Comparison of ENCODE assay signal across 9 cellular contexts in the genomic region with DNA sequence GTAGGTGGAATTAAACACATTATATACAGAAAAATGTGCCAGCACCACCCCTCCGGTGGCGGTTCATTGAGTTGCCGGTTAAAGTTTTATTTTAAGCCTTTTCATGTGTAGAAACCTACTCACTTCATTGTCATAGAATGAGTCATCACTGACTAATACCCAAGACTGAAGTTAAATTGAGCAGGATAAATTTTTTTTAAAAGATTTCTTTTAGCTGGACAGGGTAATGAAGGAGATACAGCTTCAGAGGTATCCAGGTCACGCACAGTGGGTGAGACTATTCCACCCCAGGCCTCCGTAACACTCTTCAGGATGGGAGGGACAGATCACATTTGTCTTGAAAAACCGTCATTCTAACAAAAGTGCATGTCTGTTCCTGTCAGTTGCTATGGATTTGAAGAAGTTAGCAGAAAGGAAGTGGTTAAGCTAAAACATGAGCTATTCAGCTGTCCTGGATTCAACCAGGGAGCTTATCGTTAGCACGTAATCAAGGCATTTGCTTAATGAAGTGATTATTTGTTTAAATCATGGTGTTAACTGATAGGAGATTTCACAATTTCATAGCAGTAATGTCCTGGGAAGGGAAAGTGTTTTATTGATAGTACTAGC. TPM values are rescaled to one million over a fixed set of nuclear protein-coding genes. Genes with fewer than 3 reads are reported as not detected.
DNase-seq lines count a peak whose midpoint lies in the region; ATAC-seq and TF ChIP-seq lines count a peak whose summit lies in the region.
"Had no signal": no experiment of that assay in that cellular context is flagged by ENCODE, and none has a peak within 500 bp of the region (broad histone marks: within the 10 kb centered on the region; RNA-seq: fewer than 3 reads in every experiment).

No MANE protein-coding gene starts in this region.

- TF ChIP-seq CTCF in astrocyte of the cerebellum (IDR thresholded peaks at IDR 0.05; ENCODE audit: low read depth, low read length, missing control alignments) (peak; percentile 28), neural crest cell (conservative IDR thresholded peaks at IDR 0.05) (peak; percentile 41)

- H3K4me3 Mint-ChIP-seq in neural crest cell: no peak overlapping the region

- peak; percentile 88 to 91 for ATAC-seq in activated CD4-positive, CD25-positive, alpha-beta regulatory T cell treated with anti-CD3 and anti-CD28 coated beads, Interleukin-2, amount 50 U/mL, for 24 hours
- ATAC-seq in HG02759 (IDR thresholded peaks at IDR 0.05; ENCODE audit: unreplicated experiment): peak; percentile 93

- no peak overlapping the region for H3K27ac Mint-ChIP-seq in neural crest cell (ENCODE audit: unreplicated experiment)

- no peak overlapping the region for H3K4me3 ChIP-seq in astrocyte of the cerebellum (ENCODE audit: low read depth, low read length)
- H3K4me3 ChIP-seq: cardiac muscle cell had no signal

- in situ Hi-C loops in astrocyte of the cerebellum (cut with HindIII; ENCODE audit: low sequenced_read_pairs): no loop called here

- H3K9me3 Mint-ChIP-seq in neural crest cell: no peaks in the 10 kb centered on the region

- H3K36me3 Mint-ChIP-seq in neural crest cell (ENCODE audit: low read depth): peaks cover 21% of the 10 kb centered on the region

- no peaks in the 10 kb centered on the region for H3K27me3 Mint-ChIP-seq in neural crest cell (ENCODE audit: low read depth)

- no peak for DNase-seq in activated CD4-positive, CD25-positive, alpha-beta regulatory T cell treated with anti-CD3 and anti-CD28 coated beads, Interleukin-2, amount 50 U/mL, for 72 hours
- DNase-seq in NOMO-1 treated with DMSO at 0.1 percent for 48 hours (lab: John Stamatoyannopoulos, UW; ENCODE audit: unreplicated experiment) (peak; percentile 95), astrocyte of the cerebellum (ENCODE audit: low read depth) (peak; percentile 79), neural crest cell (ENCODE audit: low read depth, low spot score) (no peak), cerebellar nuclear complex (lab: John Stamatoyannopoulos, UW) (no peak), medulla oblongata (ENCODE audit: extremely low spot score) (no peak)

- H3K4me1 Mint-ChIP-seq in neural crest cell: no peaks in the 10 kb centered on the region

RNA-seq across cellular contexts. Expression of gene WHAMM, which starts 23.3 kb away (rescaled TPM):
- 5.8 and 6.3 TPM in 2 replicates for total RNA-seq in neural crest cell

RNA-seq across cellular contexts. Expression of gene FSD2, which starts 26.8 kb away (rescaled TPM):
- 0.05 TPM in 1 of 2 replicates, not detected in the other for total RNA-seq in neural crest cell

Comparison
In these comparisons a context has a peak if more than half of its experiments do, and no peak if none do; other contexts are left out.
1. DNase-seq: peak in NOMO-1 treated with DMSO at 0.1 percent for 48 hours (single experiment) and astrocyte of the cerebellum (single experiment); none in activated CD4-positive, CD25-positive, alpha-beta regulatory T cell treated with anti-CD3 and anti-CD28 coated beads, Interleukin-2, amount 50 U/mL, for 72 hours (single experiment), neural crest cell (single experiment), cerebellar nuclear complex (0 of 2) and medulla oblongata (single experiment).